ENCODE assay signal across 8 cellular contexts in the genomic region with DNA sequence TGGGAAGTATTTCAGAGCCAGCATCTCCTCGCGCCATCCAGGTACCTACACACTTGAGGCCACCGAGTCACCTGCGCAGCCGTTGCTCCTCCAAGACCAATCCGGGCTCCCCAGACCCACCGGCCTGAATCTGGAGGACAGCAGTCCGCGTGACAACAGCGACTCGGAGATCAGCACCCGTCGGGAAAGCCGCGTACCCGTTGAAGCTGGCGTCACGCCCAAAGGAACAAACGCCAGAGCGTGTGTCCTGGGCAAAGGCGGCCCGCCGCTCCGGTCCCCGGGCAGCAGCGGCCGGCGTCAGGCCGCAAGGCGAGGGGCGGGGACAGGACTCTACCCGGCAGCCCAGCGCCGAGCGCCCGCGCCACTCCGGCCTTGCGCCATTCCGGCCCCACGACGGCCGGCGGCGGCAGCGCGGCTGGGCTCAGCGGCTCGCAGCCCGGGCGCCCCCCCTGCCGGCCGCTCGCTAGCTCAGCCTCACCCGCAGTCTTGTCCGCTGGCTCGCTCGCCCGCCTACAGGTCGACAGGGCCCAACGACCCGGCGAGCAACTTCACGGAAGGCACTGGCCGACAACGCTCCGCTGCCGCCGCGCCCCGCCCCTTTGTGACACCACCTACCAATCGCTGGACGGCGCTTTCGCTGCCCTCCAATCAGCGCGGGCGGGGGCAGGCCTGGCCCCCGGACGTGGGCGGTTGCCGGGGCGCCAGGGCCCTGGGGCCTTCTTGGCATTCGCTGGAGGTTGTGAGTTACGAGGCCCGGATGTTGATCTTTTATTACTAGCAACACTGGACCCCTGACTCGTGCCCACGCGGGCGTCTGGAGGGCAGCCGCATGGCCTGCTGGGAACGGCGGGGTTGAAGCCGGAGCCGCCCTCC. TPM values are rescaled to one million over a fixed set of nuclear protein-coding genes. Genes with fewer than 3 reads are reported as not detected.
A peak's percentile ranks its signal among the peaks of the same experiment; 100 is the strongest.
DNase-seq lines count a peak whose midpoint lies in the region; ATAC-seq and TF ChIP-seq lines count a peak whose summit lies in the region.

A gene (minus strand): TSS at position 572 of the 873 bp plus-strand sequence. CDS start 9,047 bp downstream, outside the sequence.

- H3K27me3 ChIP-seq in iPS-18a (ENCODE audit: control insufficient read depth, insufficient read depth, low read length) (no peaks in the 10 kb centered on the region), skeletal muscle tissue (ENCODE audit: control insufficient read depth in 3 of 3, insufficient read depth in 3 of 3, low read length in 3 of 3) (no peaks in the 10 kb centered on the region)

- DNase-seq in NCI-H2081 (lab: John Stamatoyannopoulos, UW) (peak; percentile 91 to 92), UCSD-AML1 (lab: John Stamatoyannopoulos, UW; ENCODE audit: unreplicated experiment) (peak; percentile 79), brain pericyte (ENCODE audit: low read depth, low spot score) (peak; percentile 89)

- H3K4me3 ChIP-seq in iPS-18a (ENCODE audit: low read length): peak within 1 kb of the TSS; percentile 78
- peak within 1 kb of the TSS; percentile 75 to 95 (median 95) for H3K4me3 ChIP-seq in skeletal muscle tissue (ENCODE audit: low read length in 3 of 3)

- H3K36me3 ChIP-seq in iPS-18a (ENCODE audit: control insufficient read depth, low read depth, low read length) (no peaks in the 10 kb centered on the region), skeletal muscle tissue (ENCODE audit: control insufficient read depth in 3 of 3, insufficient read depth in 3 of 3, low read length in 3 of 3) (no peaks in the 10 kb centered on the region)

- peak within 1 kb of the TSS; percentile 69 for H3K9ac ChIP-seq in iPS-18a (ENCODE audit: low read length)
- peak within 1 kb of the TSS; percentile 85 to 94 (median 91) for H3K9ac ChIP-seq in skeletal muscle tissue (ENCODE audit: low read depth in 1 of 3, low read length in 3 of 3)

- H3K4me1 ChIP-seq in iPS-18a (ENCODE audit: control insufficient read depth, low read depth, low read length) (no peaks in the 10 kb centered on the region), skeletal muscle tissue (ENCODE audit: control insufficient read depth in 3 of 3, insufficient read depth in 3 of 3, low read length in 3 of 3) (peaks cover 5 to 10% (median 9%) of the 10 kb centered on the region in 3 donors)

- H3K9me3 ChIP-seq in iPS-18a (ENCODE audit: control insufficient read depth, low read depth, low read length) (no peaks in the 10 kb centered on the region), skeletal muscle tissue (ENCODE audit: control insufficient read depth in 3 of 3, low read length in 3 of 3) (no peaks in the 10 kb centered on the region)

- peak; percentile 84 for TF ChIP-seq CTCF in 22Rv1 (IDR thresholded peaks at IDR 0.05)

- ATAC-seq in GM18508 (IDR thresholded peaks at IDR 0.05; ENCODE audit: insufficient read depth, unreplicated experiment): peak; percentile 97
- ATAC-seq in HG03025 (IDR thresholded peaks at IDR 0.05; ENCODE audit: low FRiP score, unreplicated experiment): peak; percentile 95

- H3K27ac ChIP-seq in 22Rv1 (peak within 1 kb of the TSS; percentile 95), iPS-18a (ENCODE audit: low read length) (peak within 1 kb of the TSS; percentile 43), skeletal muscle tissue (ENCODE audit: low read depth, low read length) (peak within 1 kb of the TSS; percentile 86)

RNA-seq across cellular contexts. Expression of the gene that starts here (rescaled TPM):
- total RNA-seq in skeletal muscle tissue: 21.9 TPM

Comparison
In these comparisons a context has a peak if more than half of its experiments do, and no peak if none do; other contexts are left out.
1. Peak in every context shown above with its lines: DNase-seq, ATAC-seq, H3K4me3 ChIP-seq and H3K27ac ChIP-seq.
2. H3K27ac ChIP-seq: peak in every context shown above with its lines; median percentile 95 in 22Rv1; 86 in skeletal muscle tissue; 43 in iPS-18a.